ENCODE assay signal across 26 cellular contexts in genomic region chr20:35726759-35727711, GRCh38. TPM values are rescaled to one million over a fixed set of nuclear protein-coding genes. Genes with fewer than 3 reads are reported as not detected.
A peak's percentile ranks its signal among the peaks of the same experiment; 100 is the strongest.
DNase-seq lines count a peak whose midpoint lies in the region; ATAC-seq, FAIRE-seq and TF ChIP-seq lines count a peak whose summit lies in the region.
"Had no signal": no experiment of that assay in that cellular context is flagged by ENCODE, and none has a peak within 500 bp of the region (broad histone marks: within the 10 kb centered on the region; RNA-seq: fewer than 3 reads in every experiment).

No MANE protein-coding gene starts in this region.

- no peak overlapping the region for H2BK120ac ChIP-seq in neuronal stem cell (ENCODE audit: low read depth, low read length)

- H2BK15ac ChIP-seq in neuronal stem cell (ENCODE audit: low read length) = no peak overlapping the region

- TF ChIP-seq CTCF in activated CD8-positive, alpha-beta T cell treated with anti-CD3 and anti-CD28 coated beads for 36 hours (IDR thresholded peaks at IDR 0.05) = no peak
- TF ChIP-seq CTCF in GM12878 (IDR thresholded peaks at IDR 0.05 in 2 of 3, conservative IDR thresholded peaks at IDR 0.05 in 1 of 3; ENCODE audit: control insufficient read depth in 2 of 3, extremely low read depth in 1 of 3, insufficient read depth in 1 of 3, low read depth in 3 of 3, low read length in 3 of 3) (no peak), heart left ventricle (IDR thresholded peaks at IDR 0.05) (no peak)

- H3K27ac ChIP-seq in GM12878 (ENCODE audit: control insufficient read depth, insufficient read depth) (no peak overlapping the region), heart left ventricle (no peak overlapping the region), neuronal stem cell (replicated peaks; ENCODE audit: low read length) (no peak overlapping the region)
- H3K27ac ChIP-seq: brain microvascular endothelial cell, gastroesophageal sphincter, tibial artery had no signal

- no peaks in the 10 kb centered on the region for H3K27me3 Mint-ChIP-seq in activated CD8-positive, alpha-beta T cell treated with anti-CD3 and anti-CD28 coated beads for 36 hours
- no peaks in the 10 kb centered on the region for H3K27me3 Mint-ChIP-seq in activated CD8-positive, alpha-beta T cell treated with anti-CD3 and anti-CD28 coated beads, Interleukin-2, amount 10 ng/mL, durations not matched to agents 7 days and 5 days (ENCODE audit: low read depth)
- no peaks in the 10 kb centered on the region for H3K27me3 Mint-ChIP-seq in stimulated activated naive B cell treated with anti-CD40 and anti-IgM and Interleukin-4, amounts not matched to agents 10 μg/mL and 1 μg/mL and 100 μg/mL, for 72 hours
- H3K27me3 Mint-ChIP-seq: stimulated activated naive CD8-positive, alpha-beta T cell treated with anti-CD3 and anti-CD28 coated beads, Interleukin-15, Interleukin-2, amounts not matched to agents 100 ng/mL and 50 ng/mL, for 24 hours had no signal

- ATAC-seq in activated CD8-positive, alpha-beta T cell treated with anti-CD3 and anti-CD28 coated beads for 36 hours = no peak
- ATAC-seq in activated CD8-positive, alpha-beta T cell treated with anti-CD3 and anti-CD28 coated beads, Interleukin-2, amount 10 ng/mL, durations not matched to agents 7 days and 5 days = no peak
- ATAC-seq in GM12878 (no peak), heart left ventricle (no peak)
- no peak for ATAC-seq in stimulated activated naive B cell treated with anti-CD40 and anti-IgM and Interleukin-4, amounts not matched to agents 10 μg/mL and 1 μg/mL and 100 μg/mL, for 72 hours (replicated peaks)
- ATAC-seq: gastroesophageal sphincter, Right ventricle myocardium inferior had no signal

- no peak overlapping the region for H3K4me3 Mint-ChIP-seq in activated CD8-positive, alpha-beta T cell treated with anti-CD3 and anti-CD28 coated beads for 36 hours
- no peak overlapping the region for H3K4me3 Mint-ChIP-seq in activated CD8-positive, alpha-beta T cell treated with anti-CD3 and anti-CD28 coated beads, Interleukin-2, amount 10 ng/mL, durations not matched to agents 7 days and 5 days
- no peak overlapping the region for H3K4me3 Mint-ChIP-seq in stimulated activated naive B cell treated with anti-CD40 and anti-IgM and Interleukin-4, amounts not matched to agents 10 μg/mL and 1 μg/mL and 100 μg/mL, for 72 hours
- H3K4me3 Mint-ChIP-seq: stimulated activated naive CD8-positive, alpha-beta T cell treated with anti-CD3 and anti-CD28 coated beads, Interleukin-15, Interleukin-2, amounts not matched to agents 100 ng/mL and 50 ng/mL, for 24 hours had no signal

- RAD21 ChIA-PET in GM12878 (lab: Charles Lee; ENCODE audit: unreplicated experiment) = no interaction called here

- peak overlapping the region; percentile 57 for H3K27ac Mint-ChIP-seq in activated CD8-positive, alpha-beta T cell treated with anti-CD3 and anti-CD28 coated beads for 36 hours
- H3K27ac Mint-ChIP-seq in activated CD8-positive, alpha-beta T cell treated with anti-CD3 and anti-CD28 coated beads, Interleukin-2, amount 10 ng/mL, durations not matched to agents 7 days and 5 days = no peak overlapping the region
- peak overlapping the region; percentile 62 for H3K27ac Mint-ChIP-seq in stimulated activated naive B cell treated with anti-CD40 and anti-IgM and Interleukin-4, amounts not matched to agents 10 μg/mL and 1 μg/mL and 100 μg/mL, for 72 hours
- H3K27ac Mint-ChIP-seq: stimulated activated naive CD8-positive, alpha-beta T cell treated with anti-CD3 and anti-CD28 coated beads, Interleukin-15, Interleukin-2, amounts not matched to agents 100 ng/mL and 50 ng/mL, for 24 hours had no signal

- no peaks in the 10 kb centered on the region for H3K9me3 Mint-ChIP-seq in activated CD8-positive, alpha-beta T cell treated with anti-CD3 and anti-CD28 coated beads for 36 hours
- H3K9me3 Mint-ChIP-seq in activated CD8-positive, alpha-beta T cell treated with anti-CD3 and anti-CD28 coated beads, Interleukin-2, amount 10 ng/mL, durations not matched to agents 7 days and 5 days (ENCODE audit: insufficient read depth) = no peaks in the 10 kb centered on the region
- no peaks in the 10 kb centered on the region for H3K9me3 Mint-ChIP-seq in stimulated activated naive B cell treated with anti-CD40 and anti-IgM and Interleukin-4, amounts not matched to agents 10 μg/mL and 1 μg/mL and 100 μg/mL, for 72 hours
- H3K9me3 Mint-ChIP-seq: stimulated activated naive CD8-positive, alpha-beta T cell treated with anti-CD3 and anti-CD28 coated beads, Interleukin-15, Interleukin-2, amounts not matched to agents 100 ng/mL and 50 ng/mL, for 24 hours had no signal

- no peak overlapping the region for H3K23ac ChIP-seq in neuronal stem cell (ENCODE audit: low read depth, low read length, poor library complexity)

- H2BK12ac ChIP-seq in neuronal stem cell (ENCODE audit: low read length) = no peak overlapping the region

- H3K36me3 Mint-ChIP-seq in activated CD8-positive, alpha-beta T cell treated with anti-CD3 and anti-CD28 coated beads for 36 hours (ENCODE audit: low read depth) = peaks cover 74% of the 10 kb centered on the region
- H3K36me3 Mint-ChIP-seq in activated CD8-positive, alpha-beta T cell treated with anti-CD3 and anti-CD28 coated beads, Interleukin-2, amount 10 ng/mL, durations not matched to agents 7 days and 5 days (ENCODE audit: low read depth) = peaks cover 63% of the 10 kb centered on the region
- peaks cover 26 to 35% of the 10 kb centered on the region in 2 donors for H3K36me3 Mint-ChIP-seq in stimulated activated naive B cell treated with anti-CD40 and anti-IgM and Interleukin-4, amounts not matched to agents 10 μg/mL and 1 μg/mL and 100 μg/mL, for 72 hours

- H3K4me1 Mint-ChIP-seq in activated CD8-positive, alpha-beta T cell treated with anti-CD3 and anti-CD28 coated beads for 36 hours (ENCODE audit: low read depth) = peaks cover 45% of the 10 kb centered on the region
- peaks cover 29% of the 10 kb centered on the region for H3K4me1 Mint-ChIP-seq in activated CD8-positive, alpha-beta T cell treated with anti-CD3 and anti-CD28 coated beads, Interleukin-2, amount 10 ng/mL, durations not matched to agents 7 days and 5 days (ENCODE audit: low read depth)
- peaks cover 4 to 6% of the 10 kb centered on the region in 2 donors for H3K4me1 Mint-ChIP-seq in stimulated activated naive B cell treated with anti-CD40 and anti-IgM and Interleukin-4, amounts not matched to agents 10 μg/mL and 1 μg/mL and 100 μg/mL, for 72 hours

- H4K20me1 ChIP-seq in GM12878 (ENCODE audit: control insufficient read depth, insufficient read depth) = peaks cover 21% of the 10 kb centered on the region; the same call in 1 of the 2 replicates

- H3K9ac ChIP-seq in GM12878 (ENCODE audit: control insufficient read depth, insufficient read depth, low read length) (no peak overlapping the region), neuronal stem cell (ENCODE audit: low read depth, low read length, poor library complexity) (no peak overlapping the region)

- H4K8ac ChIP-seq in neuronal stem cell (ENCODE audit: low read depth, low read length) = no peak overlapping the region

- in situ Hi-C loops in GM12878 (cut with MboI) = no loop called here

- no peaks in the 10 kb centered on the region for H3K27me3 ChIP-seq in GM12878 (replicated peaks in 1 of 2; ENCODE audit: control insufficient read depth in 2 of 2, insufficient read depth in 2 of 2, low read length in 1 of 2)
- H3K27me3 ChIP-seq in heart left ventricle = no peaks in the 10 kb centered on the region
- no peaks in the 10 kb centered on the region for H3K27me3 ChIP-seq in neuronal stem cell (ENCODE audit: control insufficient read depth in 3 of 3, insufficient read depth in 3 of 3, low read depth in 1 of 3, low read length in 3 of 3)
- H3K27me3 ChIP-seq: brain microvascular endothelial cell, gastroesophageal sphincter, MG63, spleen, tibial artery had no signal

- H3K36me3 ChIP-seq in GM12878 (ENCODE audit: control insufficient read depth in 2 of 2, insufficient read depth in 2 of 2, low read length in 1 of 2) (peaks cover 20 to 41% of the 10 kb centered on the region in 2 experiments), heart left ventricle (peaks cover 0 to 100% (median 100%) of the 10 kb centered on the region in 9 donors), neuronal stem cell (replicated peaks in 1 of 2; ENCODE audit: control insufficient read depth in 2 of 2, insufficient read depth in 2 of 2, low read length in 2 of 2) (peaks cover 41 to 97% of the 10 kb centered on the region in 2 donors)

- H2AFZ ChIP-seq in GM12878 (ENCODE audit: control insufficient read depth, low read depth, low read length) = no peak overlapping the region
- no peak overlapping the region for H2AFZ ChIP-seq in neuronal stem cell (ENCODE audit: low read length)

- no peak for DNase-seq in activated CD8-positive, alpha-beta T cell treated with anti-CD3 and anti-CD28 coated beads for 36 hours
- DNase-seq in activated CD8-positive, alpha-beta T cell treated with anti-CD3 and anti-CD28 coated beads, Interleukin-2, amount 10 ng/mL, durations not matched to agents 7 days and 5 days = no peak
- DNase-seq in MV-4-11 (lab: John Stamatoyannopoulos, UW) (peak; percentile 56), GM12878 (ENCODE audit: low read depth, low spot score) (no peak), heart left ventricle (no peak), neuronal stem cell (ENCODE audit: low spot score) (no peak)
- DNase-seq in stimulated activated naive B cell treated with anti-CD40 and anti-IgM and Interleukin-4, amounts not matched to agents 10 μg/mL and 1 μg/mL and 100 μg/mL, for 72 hours = no peak
- no peak for DNase-seq in activated CD8-positive, alpha-beta memory T cell treated with anti-CD3 and anti-CD28 coated beads for 24 hours
- DNase-seq: activated CD4-positive, alpha-beta T cell treated with anti-CD3 and anti-CD28 coated beads for 48 hours; activated CD8-positive, alpha-beta memory T cell treated with anti-CD3 and anti-CD28 coated beads, Interleukin-2, amount 50 U/mL, for 4 hours; brain microvascular endothelial cell; EL; kidney glomerular epithelial cell; MG63; NCI-H1694 treated with DMSO at 0.1 percent for 48 hours; NCI-H69; occipital lobe; spleen; stimulated activated CD4-positive, alpha-beta T cell treated with anti-CD3 and anti-CD28 coated beads, Interleukin-4, amount 100 ng/mL, for 1 hour; tibial artery had no signal

- no peak overlapping the region for H3K18ac ChIP-seq in neuronal stem cell (ENCODE audit: low read length)

- no peak overlapping the region for H3K4me3 ChIP-seq in GM12878
- H3K4me3 ChIP-seq in heart left ventricle = no peak overlapping the region
- no peak overlapping the region for H3K4me3 ChIP-seq in neuronal stem cell (ENCODE audit: low read length in 2 of 2)
- H3K4me3 ChIP-seq: gastroesophageal sphincter, MG63, spleen, tibial artery had no signal

- intact Hi-C loops in activated CD8-positive, alpha-beta T cell treated with anti-CD3 and anti-CD28 coated beads for 36 hours (cut with micrococcal nuclease) = no loop called here
- intact Hi-C loops in GM12878 (cut with micrococcal nuclease; ENCODE audit: unreplicated experiment) = no loop called here
- intact Hi-C loops in heart left ventricle (cut with DNase I) = loop anchor here in 2 of 10 donors (5.0 kb wide), 1 partner anchor 155 kb away; no protein-coding TSS in a partner anchor

- H3K4ac ChIP-seq in neuronal stem cell (ENCODE audit: low read length) = no peak overlapping the region

- TF ChIP-seq POLR2A in GM12878 (IDR thresholded peaks at IDR 0.05; ENCODE audit: low read depth, low read length) = peak; percentile 43; the same call in 1 of the 2 replicates
- no peak for TF ChIP-seq POLR2A in heart left ventricle (IDR thresholded peaks at IDR 0.05)

- BruUV-seq in GM12878 (replicated peaks; lab: Mats Ljungman, UMichigan) = no TSS peak

- TF ChIP-seq EP300 in GM12878 (IDR thresholded peaks at IDR 0.05; ENCODE audit: borderline replicate concordance in 1 of 2, control insufficient read depth in 1 of 2, low read depth in 2 of 2, low read length in 2 of 2) = no peak

- peaks cover 4% of the 10 kb centered on the region for H3K79me1 ChIP-seq in neuronal stem cell (ENCODE audit: low read depth, low read length)

- WGBS in GM12878 (ENCODE audit: insufficient coverage, insufficient replicate concordance, low lambda C conversion rate, missing lambda C conversion rate) = 96% methylated on average over 21 of the region's 22 CpGs
- 92 to 96% (median 93%) methylated on average over 22 of the region's 22 CpGs for WGBS in heart left ventricle, 4 donors
- WGBS in neuronal stem cell (ENCODE audit: extremely low coverage in 2 of 2, insufficient read length in 2 of 2, insufficient replicate concordance in 1 of 2), 2 donors = no CpG with 5 or more reads among the region's 22 CpGs

- FAIRE-seq in GM12878 (lab: Jason Lieb, UNC) = no peak
- FAIRE-seq: A204.1, colon, H54 had no signal

- CTCF ChIA-PET in activated CD8-positive, alpha-beta T cell treated with anti-CD3 and anti-CD28 coated beads for 36 hours (lab: Charles Lee) = interaction anchor here (0.5 kb wide), 1 partner anchor 50 kb away, joined by 3 read pairs; no protein-coding TSS in a partner anchor
- CTCF ChIA-PET in activated CD8-positive, alpha-beta T cell treated with anti-CD3 and anti-CD28 coated beads, Interleukin-2, amount 10 ng/mL, durations not matched to agents 7 days and 5 days (lab: Charles Lee) = no interaction called here
- CTCF ChIA-PET in GM12878 (lab: Yijun Ruan, JAX) = interaction anchor here (0.5 to 1.9 kb wide), 3 partner anchors 12 to 249 kb away, joined by 3 to 9 read pairs (median 5); partner anchors contain the start of gene RBM39

- H3K9me3 ChIP-seq in GM12878 (replicated peaks; ENCODE audit: control insufficient read depth, insufficient read depth, low read length) (no peaks in the 10 kb centered on the region), heart left ventricle (no peaks in the 10 kb centered on the region), neuronal stem cell (replicated peaks in 1 of 2; ENCODE audit: control insufficient read depth in 2 of 2, insufficient read depth in 1 of 2, low read depth in 1 of 2, low read length in 2 of 2) (no peaks in the 10 kb centered on the region)
- H3K9me3 ChIP-seq: gastroesophageal sphincter, MG63, spleen, tibial artery had no signal

- no peak overlapping the region for H3K14ac ChIP-seq in neuronal stem cell (ENCODE audit: low read length)

- peaks cover 56% of the 10 kb centered on the region for H3K79me2 ChIP-seq in GM12878 (ENCODE audit: control insufficient read depth, insufficient read depth, low read length)

- H2AK5ac ChIP-seq in neuronal stem cell (ENCODE audit: low read depth, low read length) = no peak overlapping the region

- no peak overlapping the region for H4K91ac ChIP-seq in neuronal stem cell (ENCODE audit: low read depth, low read length, poor library complexity)

- H3K4me2 ChIP-seq in GM12878 (ENCODE audit: control insufficient read depth, insufficient read depth) = no peak overlapping the region
- no peak overlapping the region for H3K4me2 ChIP-seq in neuronal stem cell (ENCODE audit: insufficient read depth, low read length, poor library complexity, severe bottlenecking)

- POLR2A ChIA-PET in activated CD8-positive, alpha-beta T cell treated with anti-CD3 and anti-CD28 coated beads for 36 hours (lab: Charles Lee) = interaction anchor here (1.6 to 36.9 kb wide), 3 partner anchors 0 to 43 kb away, joined by 4 to 1214 read pairs (median 1214); partner anchors contain the start of genes NFS1, RBM39 and ROMO1
- POLR2A ChIA-PET in activated CD8-positive, alpha-beta T cell treated with anti-CD3 and anti-CD28 coated beads, Interleukin-2, amount 10 ng/mL, durations not matched to agents 7 days and 5 days (lab: Charles Lee) = interaction anchor here (1.0 to 3.2 kb wide), 4 partner anchors 8 to 12 kb away, joined by 3 to 13 read pairs (median 6); no protein-coding TSS in a partner anchor
- POLR2A ChIA-PET in GM12878 (lab: Charles Lee) = interaction anchor here (0.6 to 2.8 kb wide), 4 partner anchors 8 to 22 kb away, joined by 3 to 15 read pairs (median 4); no protein-coding TSS in a partner anchor

- H3K4me1 ChIP-seq in GM12878 (ENCODE audit: control insufficient read depth, insufficient read depth, low read length) (no peaks in the 10 kb centered on the region; the same call in 1 of the 2 replicates), heart left ventricle (peaks cover 0 to 58% (median 37%) of the 10 kb centered on the region in 12 donors), neuronal stem cell (ENCODE audit: control insufficient read depth in 2 of 2, insufficient read depth in 1 of 2, low read depth in 1 of 2, low read length in 2 of 2) (no peaks in the 10 kb centered on the region)

- H2BK5ac ChIP-seq in neuronal stem cell (ENCODE audit: low read length) = no peak overlapping the region

- TF ChIP-seq RAD21 in GM12878 (IDR thresholded peaks at IDR 0.05; ENCODE audit: insufficient read depth, low read depth, low read length) = no peak

- SMC1A ChIA-PET in GM12878 (lab: Charles Lee; ENCODE audit: uncharacterized antibody, unreplicated experiment) = interaction anchor here (0.6 to 1.1 kb wide), 3 partner anchors 19 to 126 kb away, joined by 3 read pairs; no protein-coding TSS in a partner anchor

RNA-seq across cellular contexts. Expression of gene RBM39, which starts 15.0 kb away (rescaled TPM):
- total RNA-seq in activated CD8-positive, alpha-beta T cell treated with anti-CD3 and anti-CD28 coated beads for 36 hours = 100 to 1,000 TPM; 317 to 321 TPM
- total RNA-seq in activated CD8-positive, alpha-beta T cell treated with anti-CD3 and anti-CD28 coated beads, Interleukin-2, amount 10 ng/mL, durations not matched to agents 7 days and 5 days = 100 to 1,000 TPM; 333 to 358 TPM
- total RNA-seq in GM12878 (2013; cell fraction: nucleolus; rRNA removed) = 1,290 and 1,415 TPM in 2 replicates
- total RNA-seq in GM12878 (2014; rRNA removed) (261 and 305 TPM in 2 replicates), GM12878 (2014; rRNA removed; fragmentation: Illumina TruSeq; extraction: Trizol) (280 and 283 TPM in 2 replicates), GM12878 (2021) (188 and 216 TPM in 2 replicates), heart left ventricle (100 to 1,000 TPM in 7 of 9 donors, 10 to 100 TPM in 2; 72.6 to 147 (median 112) TPM)
- 205 TPM for polyA plus RNA-seq in GM12878 (2011; ENCODE audit: low read depth)
- polyA plus RNA-seq in GM12878 (2011; rRNA removed) (248 and 261 TPM in 2 replicates), GM12878 (2014; fragmentation: Illumina TruSeq; extraction: Trizol) (205 and 235 TPM in 2 replicates), GM12878 (2014; fragmentation: Nextera tagmentation; extraction: Ambion mirVana) (100 to 1,000 TPM; 135 to 150 TPM), GM12878 (2014; rRNA removed) (163 and 180 TPM in 2 replicates), GM12878 (2016; fragmentation: Nextera tagmentation; extraction: Ambion mirVana) (100 to 1,000 TPM; 219 to 232 TPM), heart left ventricle (100 to 1,000 TPM in 1 of 2 donors, 10 to 100 TPM in 1; 90.4 to 165 TPM)
- 74.5 and 95.9 TPM in 2 replicates for polyA plus RNA-seq in GM12878 (2011; cell fraction: cytosol; rRNA removed)
- 645 and 683 TPM in 2 replicates for polyA plus RNA-seq in GM12878 (2011; cell fraction: nucleus; rRNA removed)
- 233 and 286 TPM in 2 replicates for polyA plus RNA-seq in GM12878 (2012)
- 139 and 204 TPM in 2 replicates for polyA minus RNA-seq in GM12878 (2011; rRNA and poly(A)+ RNA removed)
- 50.1 and 57.2 TPM in 2 replicates for polyA minus RNA-seq in GM12878 (2011; cell fraction: cytosol; rRNA and poly(A)+ RNA removed)
- polyA minus RNA-seq in GM12878 (2011; cell fraction: nucleus; rRNA and poly(A)+ RNA removed) = 246 and 301 TPM in 2 replicates
- 204 TPM for polyA plus RNA-seq in neuronal stem cell (2013, experiment 1 of 2)
- 207 TPM for polyA plus RNA-seq in neuronal stem cell (2013, experiment 2 of 2)

RNA-seq across cellular contexts. Expression of gene ROMO1, which starts 27.8 kb away (rescaled TPM):
- 100 to 1,000 TPM; 146 to 148 TPM for total RNA-seq in activated CD8-positive, alpha-beta T cell treated with anti-CD3 and anti-CD28 coated beads for 36 hours
- total RNA-seq in activated CD8-positive, alpha-beta T cell treated with anti-CD3 and anti-CD28 coated beads, Interleukin-2, amount 10 ng/mL, durations not matched to agents 7 days and 5 days = 100 to 1,000 TPM; 134 to 143 TPM
- 3.6 and 6.1 TPM in 2 replicates for total RNA-seq in GM12878 (2013; cell fraction: nucleolus; rRNA removed)
- total RNA-seq in GM12878 (2014; rRNA removed) = 319 and 354 TPM in 2 replicates
- total RNA-seq in GM12878 (2014; rRNA removed; fragmentation: Illumina TruSeq; extraction: Trizol) = 50.9 and 66.5 TPM in 2 replicates
- total RNA-seq in GM12878 (2021) = 154 and 161 TPM in 2 replicates
- 238 TPM for polyA plus RNA-seq in GM12878 (2011; ENCODE audit: low read depth)
- polyA plus RNA-seq in GM12878 (2011; rRNA removed) = 50.2 and 103 TPM in 2 replicates
- 335 and 406 TPM in 2 replicates for polyA plus RNA-seq in GM12878 (2011; cell fraction: cytosol; rRNA removed)
- 128 and 138 TPM in 2 replicates for polyA plus RNA-seq in GM12878 (2011; cell fraction: nucleus; rRNA removed)
- 209 and 246 TPM in 2 replicates for polyA plus RNA-seq in GM12878 (2012)
- polyA plus RNA-seq in GM12878 (2014; fragmentation: Illumina TruSeq; extraction: Trizol) = 3.7 and 23.2 TPM in 2 replicates
- polyA plus RNA-seq in GM12878 (2014; fragmentation: Nextera tagmentation; extraction: Ambion mirVana) = 100 to 1,000 TPM; 565 to 631 TPM
- 349 and 538 TPM in 2 replicates for polyA plus RNA-seq in GM12878 (2014; rRNA removed)
- 100 to 1,000 TPM; 502 to 547 TPM for polyA plus RNA-seq in GM12878 (2016; fragmentation: Nextera tagmentation; extraction: Ambion mirVana)
- 14.2 and 36.2 TPM in 2 replicates for polyA minus RNA-seq in GM12878 (2011; rRNA and poly(A)+ RNA removed)
- polyA minus RNA-seq in GM12878 (2011; cell fraction: cytosol; rRNA and poly(A)+ RNA removed) = 25.7 and 29.7 TPM in 2 replicates
- polyA minus RNA-seq in GM12878 (2011; cell fraction: nucleus; rRNA and poly(A)+ RNA removed) = 11.8 and 20.9 TPM in 2 replicates
- 100 to 1,000 TPM; 120 to 591 (median 174) TPM for total RNA-seq in heart left ventricle
- polyA plus RNA-seq in heart left ventricle = 100 to 1,000 TPM; 241 to 534 TPM
- polyA plus RNA-seq in neuronal stem cell (2013, experiment 1 of 2) = 474 TPM
- polyA plus RNA-seq in neuronal stem cell (2013, experiment 2 of 2) = 476 TPM

RNA-seq across cellular contexts. Expression of gene NFS1, which starts 27.9 kb away (rescaled TPM):
- 10 to 100 TPM; 39.7 to 40.8 TPM for total RNA-seq in activated CD8-positive, alpha-beta T cell treated with anti-CD3 and anti-CD28 coated beads for 36 hours
- 10 to 100 TPM; 32.7 to 34.7 TPM for total RNA-seq in activated CD8-positive, alpha-beta T cell treated with anti-CD3 and anti-CD28 coated beads, Interleukin-2, amount 10 ng/mL, durations not matched to agents 7 days and 5 days
- total RNA-seq in GM12878 (2013; cell fraction: nucleolus; rRNA removed) = 33.5 and 39.1 TPM in 2 replicates
- total RNA-seq in GM12878 (2014; rRNA removed) (36.9 and 46.6 TPM in 2 replicates), GM12878 (2014; rRNA removed; fragmentation: Illumina TruSeq; extraction: Trizol) (26.9 and 28.2 TPM in 2 replicates), GM12878 (2021) (40.2 and 41.0 TPM in 2 replicates), heart left ventricle (10 to 100 TPM; 38.1 to 67.5 (median 58.3) TPM)
- polyA plus RNA-seq in GM12878 (2011; ENCODE audit: low read depth) = 28.4 TPM
- polyA plus RNA-seq in GM12878 (2011; rRNA removed) (55.3 and 62.9 TPM in 2 replicates), GM12878 (2014; fragmentation: Illumina TruSeq; extraction: Trizol) (32.3 and 34.4 TPM in 2 replicates), GM12878 (2014; fragmentation: Nextera tagmentation; extraction: Ambion mirVana) (10 to 100 TPM in 1 of 2 experiments, 1 to 10 TPM in 1; 9.2 to 17.8 TPM), GM12878 (2014; rRNA removed) (69.2 and 74.1 TPM in 2 replicates), GM12878 (2016; fragmentation: Nextera tagmentation; extraction: Ambion mirVana) (10 to 100 TPM; 41.1 to 45.0 TPM), heart left ventricle (10 to 100 TPM; 27.4 to 59.9 TPM)
- 66.6 and 112 TPM in 2 replicates for polyA plus RNA-seq in GM12878 (2011; cell fraction: cytosol; rRNA removed)
- polyA plus RNA-seq in GM12878 (2011; cell fraction: nucleus; rRNA removed) = 77.6 and 111 TPM in 2 replicates
- polyA plus RNA-seq in GM12878 (2012) = 19.9 and 31.2 TPM in 2 replicates
- polyA minus RNA-seq in GM12878 (2011; rRNA and poly(A)+ RNA removed) = 43.2 and 49.5 TPM in 2 replicates
- polyA minus RNA-seq in GM12878 (2011; cell fraction: cytosol; rRNA and poly(A)+ RNA removed) = 9.8 and 15.6 TPM in 2 replicates
- polyA minus RNA-seq in GM12878 (2011; cell fraction: nucleus; rRNA and poly(A)+ RNA removed) = 8.1 and 15.0 TPM in 2 replicates
- polyA plus RNA-seq in neuronal stem cell (2013, experiment 1 of 2) = 11.1 TPM
- polyA plus RNA-seq in neuronal stem cell (2013, experiment 2 of 2) = 11.3 TPM

RNA-seq across cellular contexts. Expression of gene PHF20, which starts 44.8 kb away (rescaled TPM):
- total RNA-seq in activated CD8-positive, alpha-beta T cell treated with anti-CD3 and anti-CD28 coated beads for 36 hours = 10 to 100 TPM; 57.9 to 58.8 TPM
- 10 to 100 TPM; 53.6 to 61.5 TPM for total RNA-seq in activated CD8-positive, alpha-beta T cell treated with anti-CD3 and anti-CD28 coated beads, Interleukin-2, amount 10 ng/mL, durations not matched to agents 7 days and 5 days
- total RNA-seq in GM12878 (2013; cell fraction: nucleolus; rRNA removed) = 74.8 and 82.6 TPM in 2 replicates
- total RNA-seq in GM12878 (2014; rRNA removed) (35.5 and 44.0 TPM in 2 replicates), GM12878 (2014; rRNA removed; fragmentation: Illumina TruSeq; extraction: Trizol) (45.0 and 45.1 TPM in 2 replicates), GM12878 (2021) (41.7 and 49.0 TPM in 2 replicates), heart left ventricle (10 to 100 TPM; 26.4 to 47.0 (median 36.5) TPM)
- 42.5 TPM for polyA plus RNA-seq in GM12878 (2011; ENCODE audit: low read depth)
- polyA plus RNA-seq in GM12878 (2011; rRNA removed) (31.6 and 43.4 TPM in 2 replicates), GM12878 (2014; fragmentation: Illumina TruSeq; extraction: Trizol) (48.5 and 52.0 TPM in 2 replicates), GM12878 (2014; fragmentation: Nextera tagmentation; extraction: Ambion mirVana) (10 to 100 TPM; 90.7 to 91.2 TPM), GM12878 (2014; rRNA removed) (44.9 TPM in 2 replicates), GM12878 (2016; fragmentation: Nextera tagmentation; extraction: Ambion mirVana) (10 to 100 TPM; 53.1 to 53.5 TPM), heart left ventricle (10 to 100 TPM; 25.8 to 48.9 TPM)
- polyA plus RNA-seq in GM12878 (2011; cell fraction: cytosol; rRNA removed) = 25.0 and 30.3 TPM in 2 replicates
- polyA plus RNA-seq in GM12878 (2011; cell fraction: nucleus; rRNA removed) = 37.1 and 53.9 TPM in 2 replicates
- 38.7 and 45.3 TPM in 2 replicates for polyA plus RNA-seq in GM12878 (2012)
- 46.9 and 55.6 TPM in 2 replicates for polyA minus RNA-seq in GM12878 (2011; rRNA and poly(A)+ RNA removed)
- 14.4 and 18.6 TPM in 2 replicates for polyA minus RNA-seq in GM12878 (2011; cell fraction: cytosol; rRNA and poly(A)+ RNA removed)
- 23.5 and 48.9 TPM in 2 replicates for polyA minus RNA-seq in GM12878 (2011; cell fraction: nucleus; rRNA and poly(A)+ RNA removed)
- 40.4 TPM for polyA plus RNA-seq in neuronal stem cell (2013, experiment 1 of 2)
- 40.5 TPM for polyA plus RNA-seq in neuronal stem cell (2013, experiment 2 of 2)
